Comparison of ENCODE assay signal across 1 cellular context in the genomic region with DNA sequence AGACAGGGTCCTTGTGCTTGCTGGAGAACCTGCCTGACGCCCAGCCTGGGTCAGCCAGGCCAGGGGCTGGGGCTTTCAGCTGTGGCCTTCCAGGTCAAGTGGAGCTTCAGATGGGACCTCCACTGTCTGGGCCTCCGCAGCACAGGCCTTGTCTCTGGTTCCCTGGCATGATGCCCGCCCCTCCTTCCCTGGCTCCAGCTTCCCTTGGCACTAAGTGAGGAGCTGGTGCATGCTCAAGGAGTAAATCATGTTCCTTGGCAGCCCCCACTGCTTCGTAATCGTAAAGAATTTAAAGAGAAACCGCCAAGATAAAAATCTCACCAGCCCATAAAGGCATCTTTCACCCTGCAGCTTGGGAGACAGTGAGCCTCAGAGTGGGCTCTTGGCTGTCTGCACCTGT.
TF ChIP-seq lines count a peak whose summit lies in the region.

No MANE protein-coding gene starts in this region.

TF ChIP-seq in HepG2, 621 proteins besides CTCF, POLR2A, EP300 and RAD21:
- TF ChIP-seq NFYC (CRISPR knock-in tag; IDR thresholded peaks at IDR 0.05): no peak
- TF ChIP-seq ZNF350 (CRISPR knock-in tag; IDR thresholded peaks at IDR 0.05; ENCODE audit: borderline replicate concordance, low read depth): no peak
- TF ChIP-seq YY1 (IDR thresholded peaks at IDR 0.05; ENCODE audit: insufficient read depth, insufficient replicate concordance, low read depth, low read length): no peak
- TF ChIP-seq NCOA1 (CRISPR knock-in tag; IDR thresholded peaks at IDR 0.05): no peak
- TF ChIP-seq ZNF780A (CRISPR knock-in tag; IDR thresholded peaks at IDR 0.05): no peak
- TF ChIP-seq ZKSCAN1 (IDR thresholded peaks at IDR 0.05; ENCODE audit: low read length): no peak
- TF ChIP-seq, protein P1, sequence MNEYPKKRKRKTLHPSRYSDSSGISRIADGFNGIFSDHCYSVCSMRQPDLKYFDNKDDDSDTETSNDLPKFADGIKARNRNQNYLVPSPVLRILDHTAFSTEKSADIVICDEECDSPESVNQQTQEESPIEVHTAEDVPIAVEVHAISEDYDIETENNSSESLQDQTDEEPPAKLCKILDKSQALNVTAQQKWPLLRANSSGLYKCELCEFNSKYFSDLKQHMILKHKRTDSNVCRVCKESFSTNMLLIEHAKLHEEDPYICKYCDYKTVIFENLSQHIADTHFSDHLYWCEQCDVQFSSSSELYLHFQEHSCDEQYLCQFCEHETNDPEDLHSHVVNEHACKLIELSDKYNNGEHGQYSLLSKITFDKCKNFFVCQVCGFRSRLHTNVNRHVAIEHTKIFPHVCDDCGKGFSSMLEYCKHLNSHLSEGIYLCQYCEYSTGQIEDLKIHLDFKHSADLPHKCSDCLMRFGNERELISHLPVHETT (CRISPR knock-in tag; conservative IDR thresholded peaks at IDR 0.05): no peak
- TF ChIP-seq ZNF775 (CRISPR knock-in tag; IDR thresholded peaks at IDR 0.05; ENCODE audit: borderline replicate concordance): no peak
- no peak for TF ChIP-seq MIER3 (CRISPR knock-in tag; IDR thresholded peaks at IDR 0.05; ENCODE audit: borderline replicate concordance)
- no peak for TF ChIP-seq ZBTB8A (CRISPR knock-in tag; IDR thresholded peaks at IDR 0.05; ENCODE audit: borderline replicate concordance, low read depth)
- TF ChIP-seq, protein P2, sequence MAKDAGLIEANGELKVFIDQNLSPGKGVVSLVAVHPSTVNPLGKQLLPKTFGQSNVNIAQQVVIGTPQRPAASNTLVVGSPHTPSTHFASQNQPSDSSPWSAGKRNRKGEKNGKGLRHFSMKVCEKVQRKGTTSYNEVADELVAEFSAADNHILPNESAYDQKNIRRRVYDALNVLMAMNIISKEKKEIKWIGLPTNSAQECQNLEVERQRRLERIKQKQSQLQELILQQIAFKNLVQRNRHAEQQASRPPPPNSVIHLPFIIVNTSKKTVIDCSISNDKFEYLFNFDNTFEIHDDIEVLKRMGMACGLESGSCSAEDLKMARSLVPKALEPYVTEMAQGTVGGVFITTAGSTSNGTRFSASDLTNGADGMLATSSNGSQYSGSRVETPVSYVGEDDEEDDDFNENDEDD (CRISPR knock-in tag; IDR thresholded peaks at IDR 0.05; ENCODE audit: borderline replicate concordance): no peak
